In the genomic region with DNA sequence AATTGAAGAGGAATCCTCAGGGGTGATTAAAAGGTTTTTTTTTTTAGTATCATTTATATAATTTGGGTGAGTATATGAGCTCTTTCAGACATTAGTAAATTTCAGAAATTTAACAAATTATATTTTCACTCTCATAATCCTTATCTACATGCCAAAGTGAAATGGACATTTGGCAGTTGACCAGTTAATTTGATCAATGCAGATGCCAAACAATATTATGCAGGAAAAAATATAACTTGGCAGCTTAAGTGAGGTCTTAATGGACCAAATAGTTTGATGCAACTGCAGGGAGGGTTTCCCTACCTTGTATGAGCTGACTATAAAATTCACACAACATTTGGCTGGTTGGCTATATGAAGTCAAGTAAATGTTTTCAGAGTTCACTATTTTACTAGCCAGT, we compare ENCODE assay signal across 23 cellular contexts.
DNase-seq lines count a peak whose midpoint lies in the region; ATAC-seq and TF ChIP-seq lines count a peak whose summit lies in the region.
"Had no signal": no experiment of that assay in that cellular context is flagged by ENCODE, and none has a peak within 500 bp of the region (broad histone marks: within the 10 kb centered on the region; RNA-seq: fewer than 3 reads in every experiment).

No MANE protein-coding gene starts in this region.

- no peak overlapping the region for H3K9ac ChIP-seq in SK-N-SH
- H3K9ac ChIP-seq: BLaER1 had no signal

- no peaks in the 10 kb centered on the region for H3K9me2 ChIP-seq in SK-N-SH

- no peak for TF ChIP-seq RAD21 in SK-N-SH (IDR thresholded peaks at IDR 0.05; ENCODE audit: low read length)

- H3K4me1 Mint-ChIP-seq in activated CD8-positive, alpha-beta memory T cell treated with anti-CD3 and anti-CD28 coated beads, Interleukin-2, amount 10 ng/mL, durations not matched to agents 7 days and 5 days = no peaks in the 10 kb centered on the region
- H3K4me1 Mint-ChIP-seq: CD14-positive monocyte; CD4-positive, alpha-beta memory T cell; CD4-positive, CD25-positive, alpha-beta regulatory T cell; CD8-positive, alpha-beta memory T cell had no signal

- peaks cover 2% of the 10 kb centered on the region for H3K9me3 Mint-ChIP-seq in activated CD8-positive, alpha-beta memory T cell treated with anti-CD3 and anti-CD28 coated beads, Interleukin-2, amount 10 ng/mL, durations not matched to agents 7 days and 5 days (ENCODE audit: low read depth)

- CTCF ChIA-PET in SK-N-SH (lab: Yijun Ruan, JAX) = interaction anchor here (0.6 to 1.5 kb wide), 2 partner anchors 30 to 67 kb away, joined by 3 read pairs; no protein-coding TSS in a partner anchor
- CTCF ChIA-PET in activated CD8-positive, alpha-beta memory T cell treated with anti-CD3 and anti-CD28 coated beads, Interleukin-2, amount 10 ng/mL, durations not matched to agents 7 days and 5 days (lab: Charles Lee) = no interaction called here

- H3K79me2 ChIP-seq in SK-N-SH (ENCODE audit: insufficient read depth) = no peaks in the 10 kb centered on the region

- H3K9me3 ChIP-seq in SK-N-SH = no peaks in the 10 kb centered on the region
- H3K9me3 ChIP-seq: BE2C, BLaER1 had no signal

- TF ChIP-seq CTCF in SK-N-SH (IDR thresholded peaks at IDR 0.05) = no peak

- H4K20me1 ChIP-seq in SK-N-SH (ENCODE audit: insufficient read depth) = no peaks in the 10 kb centered on the region
- H4K20me1 ChIP-seq: BLaER1 had no signal

- no peak overlapping the region for H3K4me2 ChIP-seq in SK-N-SH
- H3K4me2 ChIP-seq: BLaER1 had no signal

- no peak overlapping the region for H3K27ac ChIP-seq in SK-N-SH (ENCODE audit: low read depth in 2 of 2, low read length in 1 of 2)
- H3K27ac ChIP-seq: 22Rv1, BLaER1 had no signal

- H3K36me3 ChIP-seq in SK-N-SH (replicated peaks in 1 of 2; ENCODE audit: control insufficient read depth in 1 of 2, insufficient read depth in 2 of 2, low read length in 1 of 2) = peaks cover 0 to 3% of the 10 kb centered on the region in 2 experiments
- H3K36me3 ChIP-seq: BE2C, BLaER1 had no signal

- H3K4me1 ChIP-seq in SK-N-SH (ENCODE audit: control insufficient read depth in 1 of 2, insufficient read depth in 2 of 2, low read depth in 1 of 2, low read length in 1 of 2) = no peaks in the 10 kb centered on the region; a peak in 1 of 4 replicates
- H3K4me1 ChIP-seq: BE2C, BLaER1 had no signal

- H3K27me3 Mint-ChIP-seq in activated CD8-positive, alpha-beta memory T cell treated with anti-CD3 and anti-CD28 coated beads, Interleukin-2, amount 10 ng/mL, durations not matched to agents 7 days and 5 days = peaks cover 3% of the 10 kb centered on the region
- H3K27me3 Mint-ChIP-seq: CD4-positive, alpha-beta memory T cell; CD4-positive, CD25-positive, alpha-beta regulatory T cell; CD8-positive, alpha-beta memory T cell had no signal

- DNase-seq in NCI-H1105 treated with DMSO at 0.1 percent for 48 hours (lab: John Stamatoyannopoulos, UW) = peak; percentile 16
- DNase-seq in NCI-H1105 (lab: John Stamatoyannopoulos, UW) = no peak
- DNase-seq in SK-N-SH = no peak
- no peak for DNase-seq in retina
- DNase-seq in activated CD8-positive, alpha-beta memory T cell treated with anti-CD3 and anti-CD28 coated beads, Interleukin-2, amount 10 ng/mL, durations not matched to agents 7 days and 5 days = no peak
- DNase-seq: ACHN; BE2C; C1 segment of cervical spinal cord; CD4-positive, alpha-beta memory T cell; CD4-positive, CD25-positive, alpha-beta regulatory T cell; CD8-positive, alpha-beta memory T cell; COR-L47; DMS 273 treated with DMSO at 0.1 percent for 48 hours; DMS153; DMS53; DMS79; DND-41; EL; GDM1 had no signal

- ATAC-seq in activated CD8-positive, alpha-beta memory T cell treated with anti-CD3 and anti-CD28 coated beads, Interleukin-2, amount 10 ng/mL, durations not matched to agents 7 days and 5 days = no peak
- ATAC-seq: GM12878 had no signal

- POLR2A ChIA-PET in SK-N-SH (lab: Yijun Ruan, JAX) = no interaction called here

- no peaks in the 10 kb centered on the region for H3F3A ChIP-seq in SK-N-SH (replicated peaks; ENCODE audit: insufficient read depth)

- H3K27ac Mint-ChIP-seq in activated CD8-positive, alpha-beta memory T cell treated with anti-CD3 and anti-CD28 coated beads, Interleukin-2, amount 10 ng/mL, durations not matched to agents 7 days and 5 days = no peak overlapping the region
- H3K27ac Mint-ChIP-seq: CD14-positive monocyte; CD4-positive, alpha-beta memory T cell; CD4-positive, CD25-positive, alpha-beta regulatory T cell; CD8-positive, alpha-beta memory T cell had no signal

- H3K36me3 Mint-ChIP-seq in activated CD8-positive, alpha-beta memory T cell treated with anti-CD3 and anti-CD28 coated beads, Interleukin-2, amount 10 ng/mL, durations not matched to agents 7 days and 5 days = no peaks in the 10 kb centered on the region
- H3K36me3 Mint-ChIP-seq: CD14-positive monocyte; CD4-positive, alpha-beta memory T cell; CD4-positive, CD25-positive, alpha-beta regulatory T cell had no signal

- H3K27me3 ChIP-seq in SK-N-SH (ENCODE audit: insufficient read depth) = no peaks in the 10 kb centered on the region
- H3K27me3 ChIP-seq: BE2C, BLaER1 had no signal

- H3K4me3 ChIP-seq in SK-N-SH (ENCODE audit: low read depth in 2 of 2, low read length in 1 of 2) = no peak overlapping the region
- H3K4me3 ChIP-seq: BLaER1, GM12878 had no signal

- no peak overlapping the region for H3K4me3 Mint-ChIP-seq in activated CD8-positive, alpha-beta memory T cell treated with anti-CD3 and anti-CD28 coated beads, Interleukin-2, amount 10 ng/mL, durations not matched to agents 7 days and 5 days
- H3K4me3 Mint-ChIP-seq: CD14-positive monocyte; CD4-positive, alpha-beta memory T cell; CD4-positive, CD25-positive, alpha-beta regulatory T cell; CD8-positive, alpha-beta memory T cell had no signal

- H2AFZ ChIP-seq in SK-N-SH (ENCODE audit: low read depth) = no peak overlapping the region

- peak in 1 of 2 experiments; percentile 56; a peak in 1 of 4 replicates for TF ChIP-seq EP300 in SK-N-SH (IDR thresholded peaks at IDR 0.05; ENCODE audit: borderline replicate concordance in 1 of 2, low read depth in 1 of 2, low read length in 1 of 2)

TF ChIP-seq in SK-N-SH, 30 proteins besides CTCF, POLR2A, EP300 and RAD21:
- no peak for TF ChIP-seq NRF1 (IDR thresholded peaks at IDR 0.05; ENCODE audit: low read depth, low read length)
- no peak for TF ChIP-seq GABPA (IDR thresholded peaks at IDR 0.05; ENCODE audit: low read depth)
- 0 out of 2 replicates have a peak, but pooled peaks have one; percentile 10 for TF ChIP-seq GATA2 (CRISPR knock-in tag; IDR thresholded peaks at IDR 0.05)
- no peak for TF ChIP-seq CHD2 (IDR thresholded peaks at IDR 0.05; ENCODE audit: low read length, partially characterized antibody)
